11 cellular contexts compared by ENCODE assay signal in genomic region chr2:42049411-42050349, GRCh38. TPM values are rescaled to one million over a fixed set of nuclear protein-coding genes. Genes with fewer than 3 reads are reported as not detected.
DNase-seq lines count a peak whose midpoint lies in the region; TF ChIP-seq lines count a peak whose summit lies in the region.
"Had no signal": no experiment of that assay in that cellular context is flagged by ENCODE, and none has a peak within 500 bp of the region (broad histone marks: within the 10 kb centered on the region; RNA-seq: fewer than 3 reads in every experiment).

No MANE protein-coding gene starts in this region.

- DNase-seq in colonic mucosa (peak; percentile 68), lower leg skin (ENCODE audit: low spot score in 2 of 2) (no peak), superior temporal gyrus (ENCODE audit: extremely low spot score) (peak; percentile 18), D341Med (ENCODE audit: low spot score) (no peak), EL (no peak), SW480 (ENCODE audit: low spot score) (no peak)
- DNase-seq in stimulated activated CD4-positive, alpha-beta T cell treated with anti-CD3 and anti-CD28 coated beads, Interleukin-4, amount 100 ng/mL, for 1 hour = no peak
- DNase-seq: activated naive CD4-positive, alpha-beta T cell treated with anti-CD3 and anti-CD28 coated beads for 36 hours; HFFc6 had no signal

- H3K4me1 ChIP-seq in HEK293 (ENCODE audit: control insufficient read depth, insufficient read depth, low read length) = peaks cover 23% of the 10 kb centered on the region
- peaks cover 16% of the 10 kb centered on the region for H3K4me1 ChIP-seq in colonic mucosa

- H3K27me3 ChIP-seq in colonic mucosa = no peaks in the 10 kb centered on the region

- peaks cover 0 to 29% of the 10 kb centered on the region in 2 experiments; a peak in 1 of 3 replicates for H3K36me3 ChIP-seq in HEK293 (ENCODE audit: control insufficient read depth in 2 of 2, insufficient read depth in 1 of 2, low read length in 2 of 2)
- H3K36me3 ChIP-seq in colonic mucosa = no peaks in the 10 kb centered on the region

- POLR2A ChIA-PET in HEK293 (lab: Yijun Ruan, JAX) = interaction anchor here (1.1 kb wide), 1 partner anchor 12 kb away, joined by 4 read pairs; no protein-coding TSS in a partner anchor

- H3K9me3 ChIP-seq in HEK293 (ENCODE audit: control insufficient read depth, insufficient read depth, low read depth, low read length) (no peaks in the 10 kb centered on the region), colonic mucosa (no peaks in the 10 kb centered on the region)

- TF ChIP-seq POLR2A in lower leg skin (IDR thresholded peaks at IDR 0.05) = no peak

- no peak overlapping the region; the same call in 1 of the 2 replicates for H3K27ac ChIP-seq in HEK293 (ENCODE audit: extremely low read depth, low read depth, low read length)
- peak overlapping the region; percentile 83 for H3K27ac ChIP-seq in colonic mucosa

- TF ChIP-seq CTCF in HEK293 (tag by site-specific recombination; IDR thresholded peaks at IDR 0.05) (no peak), colonic mucosa (IDR thresholded peaks at IDR 0.05) (no peak), lower leg skin (IDR thresholded peaks at IDR 0.05) (no peak)

- WGBS in lower leg skin, 2 donors = 59 to 62% methylated on average over 14 to 17 of the region's 17 CpGs

- H3K4me3 ChIP-seq in HEK293 (ENCODE audit: low read depth, low read length) (no peak overlapping the region), colonic mucosa (peak overlapping the region; percentile 49), lower leg skin (ENCODE audit: low read depth, poor library complexity, severe bottlenecking) (peak overlapping the region; percentile 45)
- H3K4me3 ChIP-seq: GM12878 had no signal

- intact Hi-C loops in colonic mucosa (cut with DNase I) = loop anchor here (10.0 kb wide), 1 partner anchor 85 kb away; no protein-coding TSS in a partner anchor
- intact Hi-C loops in lower leg skin (cut with DNase I; ENCODE audit: low total_unique reads) = no loop called here

- H3K9ac ChIP-seq in colonic mucosa (ENCODE audit: low read depth in 2 of 2, low read length in 2 of 2) = peak overlapping the region; percentile 90 to 94

- CTCF ChIA-PET in HEK293 (lab: Yijun Ruan, JAX) = interaction anchor here (1.6 kb wide), 1 partner anchor 36 kb away, joined by 4 read pairs; no protein-coding TSS in a partner anchor

TF ChIP-seq in HEK293, 187 proteins besides CTCF, POLR2A, EP300 and RAD21:
- TF ChIP-seq ZSCAN30 (tag by site-specific recombination; IDR thresholded peaks at IDR 0.05) (0 out of 2 replicates have a peak, but pooled peaks have one; percentile 36), ZNF560 (tag by site-specific recombination; IDR thresholded peaks at IDR 0.05; ENCODE audit: borderline replicate concordance) (no peak)

RNA-seq across cellular contexts. Expression of gene PKDCC, which starts 1.9 kb away (rescaled TPM):
- total RNA-seq in colonic mucosa (100 to 1,000 TPM in 1 of 2 donors, 10 to 100 TPM in 1; 61.3 to 125 TPM), lower leg skin (10 to 100 TPM in 1 of 4 donors, 1 to 10 TPM in 3; 4.0 to 13.3 (median 6.2) TPM)
- total RNA-seq: activated naive CD4-positive, alpha-beta T cell treated with anti-CD3 and anti-CD28 coated beads for 36 hours; HFFc6 had no signal

Comparison
In these comparisons a context has a peak if more than half of its experiments do, and no peak if none do; other contexts are left out.
1. DNase-seq: peak in colonic mucosa (single experiment) and superior temporal gyrus (single experiment); none in lower leg skin (0 of 2), stimulated activated CD4-positive, alpha-beta T cell treated with anti-CD3 and anti-CD28 coated beads, Interleukin-4, amount 100 ng/mL, for 1 hour (single experiment), D341Med (single experiment), EL (single experiment) and SW480 (single experiment).
2. RNA of gene PKDCC, which starts 1.9 kb away (total RNA-seq): 61.3 to 125 TPM in colonic mucosa; 4.0 to 13.3 TPM in lower leg skin; every median in the first group is over 4 times any median in the second.